Comparison of ENCODE assay signal across 25 cellular contexts in the genomic region with DNA sequence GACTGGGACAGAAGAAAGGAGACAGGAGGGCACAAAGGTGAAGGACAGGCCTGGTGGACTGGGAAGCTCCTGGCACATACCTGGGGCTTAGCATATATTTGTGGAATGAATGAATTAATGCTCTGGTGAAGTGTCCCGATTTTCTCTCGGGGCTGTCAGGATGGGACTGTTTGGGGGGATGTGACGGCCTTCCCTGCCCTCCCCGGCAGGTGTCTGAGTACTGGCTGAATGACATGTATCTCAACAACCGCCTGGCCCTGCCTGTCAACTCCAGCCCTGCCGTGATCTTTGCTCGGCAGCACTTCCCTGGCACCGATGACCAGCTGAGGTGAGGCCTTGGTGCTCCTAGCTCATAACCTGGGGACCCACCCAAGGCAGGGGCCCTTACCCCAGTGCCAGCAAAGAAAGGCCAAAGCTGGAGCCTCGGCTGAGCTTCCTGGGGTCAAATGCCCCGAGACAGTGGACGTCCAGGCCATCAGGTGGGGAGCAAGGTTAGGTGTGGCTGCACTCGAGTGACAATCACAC. TPM values are rescaled to one million over a fixed set of nuclear protein-coding genes. Genes with fewer than 3 reads are reported as not detected.
"Had no signal": no experiment of that assay in that cellular context is flagged by ENCODE, and none has a peak within 500 bp of the region (broad histone marks: within the 10 kb centered on the region; RNA-seq: fewer than 3 reads in every experiment).

No MANE protein-coding gene starts in this region.

- H3K4me3 ChIP-seq: adrenal gland, lung, prostate gland had no signal

- H3K9me3 Mint-ChIP-seq: activated CD4-positive, alpha-beta T cell treated with anti-CD3 and anti-CD28 coated beads, Interleukin-2, amount 10 ng/mL, durations not matched to agents 7 days and 5 days; activated T-cell treated with anti-CD3 and anti-CD28 coated beads, Interleukin-2, amount 50 U/mL, for 4 hours; effector memory CD8-positive, alpha-beta T cell; stimulated activated naive CD8-positive, alpha-beta T cell treated with anti-CD3 and anti-CD28 coated beads, Interleukin-15, amount 100 ng/mL, for 72 hours had no signal

- H3K4me1 ChIP-seq: adrenal gland, prostate gland had no signal

- H3K9me3 ChIP-seq: adrenal gland, prostate gland had no signal

- H3K4me1 Mint-ChIP-seq: activated CD4-positive, alpha-beta T cell treated with anti-CD3 and anti-CD28 coated beads, Interleukin-2, amount 10 ng/mL, durations not matched to agents 7 days and 5 days had no signal

- H3K36me3 ChIP-seq: adrenal gland, prostate gland had no signal

- H3K27ac Mint-ChIP-seq: activated CD4-positive, alpha-beta T cell treated with anti-CD3 and anti-CD28 coated beads, Interleukin-2, amount 10 ng/mL, durations not matched to agents 7 days and 5 days; effector memory CD8-positive, alpha-beta T cell had no signal

- H3K27ac ChIP-seq: adrenal gland, epithelial cell of prostate, prostate gland had no signal

- DNase-seq: activated CD4-positive, alpha-beta T cell treated with anti-CD3 and anti-CD28 coated beads, Interleukin-2, amount 10 ng/mL, durations not matched to agents 7 days and 5 days; activated CD8-positive, alpha-beta memory T cell treated with anti-CD3 and anti-CD28 coated beads, Interleukin-2, amount 50 U/mL, for 4 hours; activated naive CD4-positive, alpha-beta T cell treated with anti-CD3 and anti-CD28 coated beads, Interleukin-2, amount 50 U/mL, for 16 hours; activated T-cell treated with anti-CD3 and anti-CD28 coated beads, Interleukin-2, amount 50 U/mL, for 4 hours; adrenal gland; effector memory CD8-positive, alpha-beta T cell; foreskin fibroblast; hippocampal formation; midbrain; right cardiac atrium; small intestine; stimulated activated CD4-positive, alpha-beta T cell treated with anti-CD3 and anti-CD28 coated beads, Interleukin-4, amount 100 ng/mL, for 1 hour; stimulated activated naive CD8-positive, alpha-beta T cell treated with anti-CD3 and anti-CD28 coated beads, Interleukin-15, amount 100 ng/mL, for 72 hours; trophoblast cell had no signal

- H3K4me3 Mint-ChIP-seq: activated CD4-positive, alpha-beta T cell treated with anti-CD3 and anti-CD28 coated beads, Interleukin-2, amount 10 ng/mL, durations not matched to agents 7 days and 5 days; activated T-cell treated with anti-CD3 and anti-CD28 coated beads, Interleukin-2, amount 50 U/mL, for 4 hours; effector memory CD8-positive, alpha-beta T cell; stimulated activated naive CD8-positive, alpha-beta T cell treated with anti-CD3 and anti-CD28 coated beads, Interleukin-15, amount 100 ng/mL, for 72 hours had no signal

- ATAC-seq: activated T-cell treated with anti-CD3 and anti-CD28 coated beads, Interleukin-2, amount 50 U/mL, for 4 hours; effector memory CD8-positive, alpha-beta T cell; left lobe of liver; right cardiac atrium; stimulated activated naive CD8-positive, alpha-beta T cell treated with anti-CD3 and anti-CD28 coated beads, Interleukin-15, amount 100 ng/mL, for 72 hours had no signal

RNA-seq across cellular contexts. Expression of gene CHAT, which starts 6.5 kb away (rescaled TPM):
- total RNA-seq: activated CD4-positive, alpha-beta T cell treated with anti-CD3 and anti-CD28 coated beads, Interleukin-2, amount 10 ng/mL, durations not matched to agents 7 days and 5 days; activated T-cell treated with anti-CD3 and anti-CD28 coated beads, Interleukin-2, amount 50 U/mL, for 4 hours; adrenal gland; bronchial epithelial cell; dermis microvascular lymphatic vessel endothelial cell; left lobe of liver; lung; omental fat pad; right cardiac atrium; temporal lobe had no signal
- polyA plus RNA-seq: adrenal gland, keratinocyte, lung, neural cell, right cardiac atrium had no signal

RNA-seq across cellular contexts. Expression of gene SLC18A3, which starts 10.2 kb away (rescaled TPM):
- total RNA-seq: activated CD4-positive, alpha-beta T cell treated with anti-CD3 and anti-CD28 coated beads, Interleukin-2, amount 10 ng/mL, durations not matched to agents 7 days and 5 days; activated T-cell treated with anti-CD3 and anti-CD28 coated beads, Interleukin-2, amount 50 U/mL, for 4 hours; bronchial epithelial cell; dermis microvascular lymphatic vessel endothelial cell; left lobe of liver; lung; omental fat pad; prostate gland; T-helper 2 cell treated with Interferon-gamma antibody and Interleukin-4, amounts not matched to agents 100 ng/mL and 5 ng/mL, for 36 hours; temporal lobe had no signal
- polyA plus RNA-seq: keratinocyte, lung, neural cell had no signal

RNA-seq across cellular contexts. Expression of gene C10orf53, which starts 59.1 kb away (rescaled TPM):
- total RNA-seq: activated CD4-positive, alpha-beta T cell treated with anti-CD3 and anti-CD28 coated beads, Interleukin-2, amount 10 ng/mL, durations not matched to agents 7 days and 5 days; activated T-cell treated with anti-CD3 and anti-CD28 coated beads, Interleukin-2, amount 50 U/mL, for 4 hours; adrenal gland; bronchial epithelial cell; dermis microvascular lymphatic vessel endothelial cell; left lobe of liver; omental fat pad; right cardiac atrium; T-helper 2 cell treated with Interferon-gamma antibody and Interleukin-4, amounts not matched to agents 100 ng/mL and 5 ng/mL, for 36 hours; temporal lobe had no signal
- polyA plus RNA-seq: adrenal gland, keratinocyte, lung, neural cell, right cardiac atrium, small intestine had no signal
